Comparison of ENCODE assay signal across 8 cellular contexts in the genomic region with DNA sequence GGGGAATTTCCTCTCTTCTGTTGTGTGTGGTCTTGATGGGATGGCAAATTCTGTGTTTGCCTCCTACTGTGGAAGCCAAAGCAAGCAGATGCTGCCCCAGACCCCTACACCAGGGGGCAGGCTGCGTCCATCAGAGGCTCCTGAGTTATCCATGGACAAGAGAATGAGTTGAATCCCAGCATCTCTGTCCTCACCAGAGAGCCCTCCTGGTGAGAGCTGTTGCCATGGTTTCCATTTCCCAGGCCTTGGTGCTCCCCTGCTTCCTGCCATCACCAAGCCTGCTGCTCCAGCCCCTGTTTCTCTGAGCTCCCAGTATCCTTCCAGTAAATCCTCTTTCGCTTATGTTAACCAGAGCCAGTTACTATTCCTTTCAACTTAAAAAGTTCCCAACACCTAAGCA. TPM values are rescaled to one million over a fixed set of nuclear protein-coding genes. Genes with fewer than 3 reads are reported as not detected.
DNase-seq lines count a peak whose midpoint lies in the region; ATAC-seq and TF ChIP-seq lines count a peak whose summit lies in the region.

No MANE protein-coding gene starts in this region.

- TF ChIP-seq CTCF in AG09309 (IDR thresholded peaks at IDR 0.05; ENCODE audit: control insufficient read depth, insufficient read depth, low read depth, low read length, missing control alignments) = peak; percentile 98
- TF ChIP-seq CTCF in GM20000 (IDR thresholded peaks at IDR 0.05; ENCODE audit: extremely low read depth, missing control alignments) = no peak
- TF ChIP-seq CTCF in WTC11 (IDR thresholded peaks at IDR 0.05) = peak; percentile 85

- no peaks in the 10 kb centered on the region for H3K36me3 Mint-ChIP-seq in WTC11

- POLR2A ChIA-PET in WTC11 (lab: Charles Lee) = no interaction called here

- no peak overlapping the region for H3K4me3 Mint-ChIP-seq in WTC11

- intact Hi-C loops in left ventricle myocardium superior (cut with micrococcal nuclease) = loop anchor here (5.0 to 10.0 kb wide), 3 partner anchors 161 to 489 kb away; no protein-coding TSS in a partner anchor

- no peak overlapping the region for H3K4me3 ChIP-seq in AG09309 (ENCODE audit: control insufficient read depth, low read depth, low read length)
- H3K4me3 ChIP-seq in skeletal muscle cell (ENCODE audit: low read depth, low read length) = no peak overlapping the region

- H3K27ac Mint-ChIP-seq in WTC11 = no peak overlapping the region

- H3K4me1 Mint-ChIP-seq in WTC11 = peaks cover 8% of the 10 kb centered on the region

- peak; percentile 98 for ATAC-seq in WTC11
- peak; percentile 72 for ATAC-seq in left ventricle myocardium superior
- ATAC-seq in HG02973 (IDR thresholded peaks at IDR 0.05; ENCODE audit: unreplicated experiment) = no peak
- no peak for ATAC-seq in HG03439 (IDR thresholded peaks at IDR 0.05; ENCODE audit: unreplicated experiment)

- CTCF ChIA-PET in WTC11 (lab: Charles Lee) = interaction anchor here (0.6 to 2.1 kb wide), 44 partner anchors 9 to 639 kb away, joined by 3 to 37 read pairs (median 4); a partner anchor contains a TSS

- DNase-seq in AG09309 (ENCODE audit: low read depth) (peak; percentile 57), GM20000 (ENCODE audit: low spot score) (peak; percentile 38), NCI-H2081 treated with DMSO at 0.1 percent for 48 hours (lab: John Stamatoyannopoulos, UW) (peak; percentile 41), WTC11 (ENCODE audit: low spot score) (peak; percentile 95), left ventricle myocardium superior (peak; percentile 76), skeletal muscle cell (ENCODE audit: low read depth) (peak; percentile 65)

- H3K9me3 Mint-ChIP-seq in WTC11 = no peaks in the 10 kb centered on the region

- no peaks in the 10 kb centered on the region for H3K27me3 Mint-ChIP-seq in WTC11 (ENCODE audit: low read depth)

TF ChIP-seq in WTC11, 78 proteins besides CTCF, POLR2A, EP300 and RAD21:
- no peak for TF ChIP-seq NR1H2 (CRISPR knock-in tag; IDR thresholded peaks at IDR 0.05)
- TF ChIP-seq, protein P1, sequence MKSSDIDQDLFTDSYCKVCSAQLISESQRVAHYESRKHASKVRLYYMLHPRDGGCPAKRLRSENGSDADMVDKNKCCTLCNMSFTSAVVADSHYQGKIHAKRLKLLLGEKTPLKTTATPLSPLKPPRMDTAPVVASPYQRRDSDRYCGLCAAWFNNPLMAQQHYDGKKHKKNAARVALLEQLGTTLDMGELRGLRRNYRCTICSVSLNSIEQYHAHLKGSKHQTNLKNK (CRISPR knock-in tag; IDR thresholded peaks at IDR 0.05) = no peak
- TF ChIP-seq, protein P2, sequence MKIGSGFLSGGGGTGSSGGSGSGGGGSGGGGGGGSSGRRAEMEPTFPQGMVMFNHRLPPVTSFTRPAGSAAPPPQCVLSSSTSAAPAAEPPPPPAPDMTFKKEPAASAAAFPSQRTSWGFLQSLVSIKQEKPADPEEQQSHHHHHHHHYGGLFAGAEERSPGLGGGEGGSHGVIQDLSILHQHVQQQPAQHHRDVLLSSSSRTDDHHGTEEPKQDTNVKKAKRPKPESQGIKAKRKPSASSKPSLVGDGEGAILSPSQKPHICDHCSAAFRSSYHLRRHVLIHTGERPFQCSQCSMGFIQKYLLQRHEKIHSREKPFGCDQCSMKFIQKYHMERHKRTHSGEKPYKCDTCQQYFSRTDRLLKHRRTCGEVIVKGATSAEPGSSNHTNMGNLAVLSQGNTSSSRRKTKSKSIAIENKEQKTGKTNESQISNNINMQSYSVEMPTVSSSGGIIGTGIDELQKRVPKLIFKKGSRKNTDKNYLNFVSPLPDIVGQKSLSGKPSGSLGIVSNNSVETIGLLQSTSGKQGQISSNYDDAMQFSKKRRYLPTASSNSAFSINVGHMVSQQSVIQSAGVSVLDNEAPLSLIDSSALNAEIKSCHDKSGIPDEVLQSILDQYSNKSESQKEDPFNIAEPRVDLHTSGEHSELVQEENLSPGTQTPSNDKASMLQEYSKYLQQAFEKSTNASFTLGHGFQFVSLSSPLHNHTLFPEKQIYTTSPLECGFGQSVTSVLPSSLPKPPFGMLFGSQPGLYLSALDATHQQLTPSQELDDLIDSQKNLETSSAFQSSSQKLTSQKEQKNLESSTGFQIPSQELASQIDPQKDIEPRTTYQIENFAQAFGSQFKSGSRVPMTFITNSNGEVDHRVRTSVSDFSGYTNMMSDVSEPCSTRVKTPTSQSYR (CRISPR knock-in tag; IDR thresholded peaks at IDR 0.05) = no peak
- TF ChIP-seq JAZF1 (CRISPR knock-in tag; IDR thresholded peaks at IDR 0.05) = no peak
- no peak for TF ChIP-seq GABPB1 (CRISPR knock-in tag; IDR thresholded peaks at IDR 0.05)
- TF ChIP-seq ZNF263 (CRISPR knock-in tag; IDR thresholded peaks at IDR 0.05; ENCODE audit: low read depth) = no peak
- no peak for TF ChIP-seq GRHL2 (CRISPR knock-in tag; IDR thresholded peaks at IDR 0.05; ENCODE audit: insufficient replicate concordance, severe bottlenecking)
- no peak for TF ChIP-seq ZNF121 (CRISPR knock-in tag; IDR thresholded peaks at IDR 0.05)
- TF ChIP-seq ZNF396 (CRISPR knock-in tag; IDR thresholded peaks at IDR 0.05; ENCODE audit: borderline replicate concordance) = no peak
- no peak for TF ChIP-seq ATF1 (CRISPR knock-in tag; IDR thresholded peaks at IDR 0.05)
- TF ChIP-seq, protein P3, sequence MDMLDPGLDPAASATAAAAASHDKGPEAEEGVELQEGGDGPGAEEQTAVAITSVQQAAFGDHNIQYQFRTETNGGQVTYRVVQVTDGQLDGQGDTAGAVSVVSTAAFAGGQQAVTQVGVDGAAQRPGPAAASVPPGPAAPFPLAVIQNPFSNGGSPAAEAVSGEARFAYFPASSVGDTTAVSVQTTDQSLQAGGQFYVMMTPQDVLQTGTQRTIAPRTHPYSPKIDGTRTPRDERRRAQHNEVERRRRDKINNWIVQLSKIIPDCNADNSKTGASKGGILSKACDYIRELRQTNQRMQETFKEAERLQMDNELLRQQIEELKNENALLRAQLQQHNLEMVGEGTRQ (CRISPR knock-in tag; IDR thresholded peaks at IDR 0.05) = no peak
- TF ChIP-seq ESRRA (CRISPR knock-in tag; IDR thresholded peaks at IDR 0.05; ENCODE audit: borderline replicate concordance) = no peak

RNA-seq across cellular contexts. Expression of a gene that starts 20.4 kb away (rescaled TPM):
- total RNA-seq in WTC11 (2021) (20.7 to 23.7 TPM (median 21.9 TPM) in 3 replicates), left ventricle myocardium superior (34.1 TPM)

Comparison
In these comparisons a context has a peak if more than half of its experiments do, and no peak if none do; other contexts are left out.
1. DNase-seq: peak in every context shown above with its lines; median percentile 95 in WTC11; 76 in left ventricle myocardium superior; 65 in skeletal muscle cell; 57 in AG09309; 41 in NCI-H2081 treated with DMSO at 0.1 percent for 48 hours; 38 in GM20000.
2. ATAC-seq: peak in WTC11 (single experiment) and left ventricle myocardium superior (single experiment); none in HG02973 (single experiment) and HG03439 (single experiment).